ENCODE assay signal across 34 cellular contexts in genomic region chr1:204979891-204980649, GRCh38.
"Had no signal": no experiment of that assay in that cellular context is flagged by ENCODE, and none has a peak within 500 bp of the region (broad histone marks: within the 10 kb centered on the region; RNA-seq: fewer than 3 reads in every experiment).

No MANE protein-coding gene starts in this region.

- H3K4me3 Mint-ChIP-seq: activated B cell treated with CpG ODN at 0.5 μM for 24 hours; activated CD4-positive, alpha-beta memory T cell treated with anti-CD3 and anti-CD28 coated beads for 36 hours; activated naive CD4-positive, alpha-beta T cell treated with anti-CD3 and anti-CD28 coated beads, Interleukin-2, amount 10 ng/mL, durations not matched to agents 7 days and 5 days; activated naive CD8-positive, alpha-beta T cell treated with anti-CD3 and anti-CD28 coated beads for 36 hours; activated T-cell treated with anti-CD3 and anti-CD28 coated beads, Interleukin-2, amount 50 U/mL, for 4 hours; activated T-helper 1 cell treated with anti-CD3 and anti-CD28 coated beads, Interleukin-12 subunit alpha, Interleukin-12 subunit beta, Interleukin-2, Interleukin-4 antibody, amounts not matched to agents 30 ng/mL and 10 ng/mL and 1 ng/mL, durations not matched to agents 14 hours and 24 hours and 36 hours had no signal

- H2AFZ ChIP-seq: PC-9 had no signal

- H3K4me1 Mint-ChIP-seq: activated naive CD8-positive, alpha-beta T cell treated with anti-CD3 and anti-CD28 coated beads for 36 hours had no signal

- H3K27me3 ChIP-seq: ascending aorta, body of pancreas, breast epithelium had no signal

- H3K4me3 ChIP-seq: ascending aorta, body of pancreas, breast epithelium, PC-9, SK-N-MC had no signal

- H3K9me3 Mint-ChIP-seq: activated B cell treated with CpG ODN at 0.5 μM for 24 hours; activated CD4-positive, alpha-beta memory T cell treated with anti-CD3 and anti-CD28 coated beads for 36 hours; activated naive CD4-positive, alpha-beta T cell treated with anti-CD3 and anti-CD28 coated beads, Interleukin-2, amount 10 ng/mL, durations not matched to agents 7 days and 5 days; activated naive CD8-positive, alpha-beta T cell treated with anti-CD3 and anti-CD28 coated beads for 36 hours; activated T-cell treated with anti-CD3 and anti-CD28 coated beads, Interleukin-2, amount 50 U/mL, for 4 hours; activated T-helper 1 cell treated with anti-CD3 and anti-CD28 coated beads, Interleukin-12 subunit alpha, Interleukin-12 subunit beta, Interleukin-2, Interleukin-4 antibody, amounts not matched to agents 30 ng/mL and 10 ng/mL and 1 ng/mL, durations not matched to agents 14 hours and 24 hours and 36 hours had no signal

- H3K4me2 ChIP-seq: PC-9 had no signal

- H3K27ac ChIP-seq: ascending aorta, body of pancreas, breast epithelium, PC-9, RWPE1, SK-N-MC had no signal

- FAIRE-seq: RCC 7860 had no signal

- H3K27ac Mint-ChIP-seq: activated B cell treated with CpG ODN at 0.5 μM for 24 hours; activated CD4-positive, alpha-beta memory T cell treated with anti-CD3 and anti-CD28 coated beads for 36 hours; activated naive CD4-positive, alpha-beta T cell treated with anti-CD3 and anti-CD28 coated beads, Interleukin-2, amount 10 ng/mL, durations not matched to agents 7 days and 5 days; activated naive CD8-positive, alpha-beta T cell treated with anti-CD3 and anti-CD28 coated beads for 36 hours; activated T-helper 1 cell treated with anti-CD3 and anti-CD28 coated beads, Interleukin-12 subunit alpha, Interleukin-12 subunit beta, Interleukin-2, Interleukin-4 antibody, amounts not matched to agents 30 ng/mL and 10 ng/mL and 1 ng/mL, durations not matched to agents 14 hours and 24 hours and 36 hours had no signal

- ATAC-seq: activated T-cell treated with anti-CD3 and anti-CD28 coated beads, Interleukin-2, amount 50 U/mL, for 4 hours; body of pancreas; Right ventricle myocardium inferior had no signal

- H3K9me3 ChIP-seq: ascending aorta, body of pancreas, breast epithelium had no signal

- H3K36me3 ChIP-seq: breast epithelium had no signal

- H3K4me1 ChIP-seq: ascending aorta, body of pancreas, breast epithelium had no signal

- H3K36me3 Mint-ChIP-seq: activated CD4-positive, alpha-beta memory T cell treated with anti-CD3 and anti-CD28 coated beads for 36 hours; activated naive CD4-positive, alpha-beta T cell treated with anti-CD3 and anti-CD28 coated beads, Interleukin-2, amount 10 ng/mL, durations not matched to agents 7 days and 5 days; activated naive CD8-positive, alpha-beta T cell treated with anti-CD3 and anti-CD28 coated beads for 36 hours had no signal

- DNase-seq: activated B cell treated with CpG ODN at 0.5 μM for 24 hours; activated CD4-positive, alpha-beta memory T cell treated with anti-CD3 and anti-CD28 coated beads for 36 hours; activated CD4-positive, alpha-beta T cell treated with anti-CD3 and anti-CD28 coated beads for 4 hours; activated CD4-positive, alpha-beta T cell treated with anti-CD3 and anti-CD28 coated beads, Interleukin-2, amount 50 U/mL, for 1 hour; activated CD4-positive, CD25-positive, alpha-beta regulatory T cell treated with anti-CD3 and anti-CD28 coated beads, Interleukin-2, amount 50 U/mL, for 72 hours; activated CD8-positive, alpha-beta memory T cell treated with anti-CD3 and anti-CD28 coated beads, Interleukin-2, amount 50 U/mL, for 4 hours; activated gamma-delta T cell treated with Interleukin-2 at 50 U/mL for 16 hours; activated naive CD4-positive, alpha-beta T cell treated with anti-CD3 and anti-CD28 coated beads, Interleukin-2, amount 10 ng/mL, durations not matched to agents 7 days and 5 days; activated naive CD8-positive, alpha-beta T cell treated with anti-CD3 and anti-CD28 coated beads for 36 hours; activated T-cell treated with anti-CD3 and anti-CD28 coated beads for 4 hours; activated T-cell treated with anti-CD3 and anti-CD28 coated beads, Interleukin-2, amount 50 U/mL, for 4 hours; amniotic stem cell; body of pancreas; Kasumi-1; KG1; MM.1S; MV-4-11; NCI-H1092; NCI-H146; NCI-H187; NCI-H2081 treated with DMSO at 0.1 percent for 48 hours; NCI-H226; NCI-H446 treated with DMSO at 0.1 percent for 48 hours; NCI-H524; NCI-H69; PC-9; T1000 had no signal
